16 cellular contexts compared by ENCODE assay signal in genomic region chr19:39924952-39925351, GRCh38. TPM values are rescaled to one million over a fixed set of nuclear protein-coding genes. Genes with fewer than 3 reads are reported as not detected.
DNase-seq lines count a peak whose midpoint lies in the region; ATAC-seq and TF ChIP-seq lines count a peak whose summit lies in the region.
"Had no signal": no experiment of that assay in that cellular context is flagged by ENCODE, and none has a peak within 500 bp of the region (broad histone marks: within the 10 kb centered on the region; RNA-seq: fewer than 3 reads in every experiment).

No MANE protein-coding gene starts in this region.

- H3K27me3 Mint-ChIP-seq in central memory CD8-positive, alpha-beta T cell = no peaks in the 10 kb centered on the region
- H3K27me3 Mint-ChIP-seq in osteocyte (ENCODE audit: unreplicated experiment) = no peaks in the 10 kb centered on the region
- H3K27me3 Mint-ChIP-seq: CD4-positive, alpha-beta T cell had no signal

- DNase-seq in activated CD8-positive, alpha-beta memory T cell treated with anti-CD3 and anti-CD28 coated beads for 24 hours = peak; percentile 19
- no peak for DNase-seq in activated CD8-positive, alpha-beta memory T cell treated with anti-CD3 and anti-CD28 coated beads, Interleukin-2, amount 50 U/mL, for 4 hours
- no peak for DNase-seq in central memory CD8-positive, alpha-beta T cell (ENCODE audit: low spot score in 2 of 2)
- DNase-seq in osteocyte (ENCODE audit: extremely low spot score, unreplicated experiment) (peak; percentile 36), HuH-7.5 (ENCODE audit: low spot score) (no peak), SK-N-DZ (ENCODE audit: low spot score) (no peak)
- DNase-seq: AML-193; CD4-positive, alpha-beta T cell; DMS153; DMS79; GDM1; HCEC 1CT; HFFc6 had no signal

- no peak overlapping the region for H3K4me3 Mint-ChIP-seq in central memory CD8-positive, alpha-beta T cell
- no peak overlapping the region for H3K4me3 Mint-ChIP-seq in osteocyte (ENCODE audit: unreplicated experiment)
- H3K4me3 Mint-ChIP-seq: CD4-positive, alpha-beta T cell; GM23338; HFFc6 had no signal

- H3K9me3 Mint-ChIP-seq in central memory CD8-positive, alpha-beta T cell = no peaks in the 10 kb centered on the region
- H3K9me3 Mint-ChIP-seq in osteocyte (ENCODE audit: unreplicated experiment) = peaks cover 5% of the 10 kb centered on the region
- H3K9me3 Mint-ChIP-seq: CD4-positive, alpha-beta T cell; GM23338; HFFc6 had no signal

- H3K27ac Mint-ChIP-seq in central memory CD8-positive, alpha-beta T cell (ENCODE audit: low read depth) = peak overlapping the region; percentile 84
- no peak overlapping the region for H3K27ac Mint-ChIP-seq in osteocyte (ENCODE audit: unreplicated experiment)
- H3K27ac Mint-ChIP-seq: CD4-positive, alpha-beta T cell; GM23338; HFFc6 had no signal

- H3K4me1 Mint-ChIP-seq in central memory CD8-positive, alpha-beta T cell = peaks cover 10% of the 10 kb centered on the region
- no peaks in the 10 kb centered on the region for H3K4me1 Mint-ChIP-seq in osteocyte (ENCODE audit: unreplicated experiment)

- TF ChIP-seq CTCF in osteocyte (IDR thresholded peaks at IDR 0.05) = no peak

- no peak for ATAC-seq in central memory CD8-positive, alpha-beta T cell (replicated peaks; ENCODE audit: extremely low read depth, poor library complexity, severe bottlenecking)
- ATAC-seq in HG03469 (IDR thresholded peaks at IDR 0.05; ENCODE audit: unreplicated experiment) = no peak
- ATAC-seq: A549, GM23338 had no signal

- H3K36me3 Mint-ChIP-seq in central memory CD8-positive, alpha-beta T cell (ENCODE audit: insufficient read depth) = peaks cover 7% of the 10 kb centered on the region
- no peaks in the 10 kb centered on the region for H3K36me3 Mint-ChIP-seq in osteocyte (ENCODE audit: unreplicated experiment)

RNA-seq across cellular contexts. Expression of gene FCGBP, which starts 9.5 kb away (rescaled TPM):
- total RNA-seq in osteocyte = 0.21 and 0.38 TPM in 2 replicates
- 0.25 and 0.26 TPM in 2 replicates for polyA plus RNA-seq in SK-N-DZ (2014; cell fraction: cytosol; rRNA removed)
- polyA plus RNA-seq in SK-N-DZ (2014; cell fraction: nucleus; rRNA removed) = 0.41 and 1.6 TPM in 2 replicates

RNA-seq across cellular contexts. Expression of gene PSMC4, which starts 46.0 kb away (rescaled TPM):
- total RNA-seq in osteocyte = 85.6 and 88.2 TPM in 2 replicates
- 221 and 276 TPM in 2 replicates for polyA plus RNA-seq in SK-N-DZ (2014; cell fraction: cytosol; rRNA removed)
- polyA plus RNA-seq in SK-N-DZ (2014; cell fraction: nucleus; rRNA removed) = 143 and 167 TPM in 2 replicates

Comparison
In these comparisons a context has a peak if more than half of its experiments do, and no peak if none do; other contexts are left out.
1. DNase-seq: peak in activated CD8-positive, alpha-beta memory T cell treated with anti-CD3 and anti-CD28 coated beads for 24 hours (single experiment) and osteocyte (single experiment); none in activated CD8-positive, alpha-beta memory T cell treated with anti-CD3 and anti-CD28 coated beads, Interleukin-2, amount 50 U/mL, for 4 hours (single experiment), central memory CD8-positive, alpha-beta T cell (0 of 2), HuH-7.5 (single experiment) and SK-N-DZ (single experiment).